26 cellular contexts compared by ENCODE assay signal in genomic region chr9:115739096-115739875, GRCh38.
DNase-seq lines count a peak whose midpoint lies in the region; ATAC-seq and TF ChIP-seq lines count a peak whose summit lies in the region.
"Had no signal": no experiment of that assay in that cellular context is flagged by ENCODE, and none has a peak within 500 bp of the region (broad histone marks: within the 10 kb centered on the region; RNA-seq: fewer than 3 reads in every experiment).

No MANE protein-coding gene starts in this region.

- 61 to 62% methylated on average over 7 of the region's 7 CpGs for WGBS in tibial nerve, 2 donors

- intact Hi-C loops in MCF 10A (cut with micrococcal nuclease), result no loop called here

- H3K9me2 ChIP-seq in GM23338 (ENCODE audit: insufficient read depth), result no peaks in the 10 kb centered on the region

- no peaks in the 10 kb centered on the region for H3K4me1 Mint-ChIP-seq in GM23338
- H3K4me1 Mint-ChIP-seq in MCF 10A (ENCODE audit: insufficient read depth, unreplicated experiment), result no peaks in the 10 kb centered on the region
- H3K4me1 Mint-ChIP-seq: H9; neural progenitor cell; stimulated activated naive B cell treated with anti-CD40 and anti-IgM and Interleukin-4, amounts not matched to agents 10 μg/mL and 1 μg/mL and 100 μg/mL, for 72 hours had no signal

- H3K79me2 ChIP-seq in GM23338 (replicated peaks; ENCODE audit: insufficient read depth), result no peaks in the 10 kb centered on the region
- H3K79me2 ChIP-seq: hepatocyte had no signal

- H3K27ac ChIP-seq in GM23338 (ENCODE audit: low read depth) (no peak overlapping the region), tibial nerve (peak overlapping the region in 1 of 4 donors; percentile 8)
- H3K27ac ChIP-seq: hepatocyte, neural progenitor cell had no signal

- H3K27me3 ChIP-seq in GM23338 (ENCODE audit: insufficient read depth) (no peaks in the 10 kb centered on the region), tibial nerve (no peaks in the 10 kb centered on the region)
- H3K27me3 ChIP-seq: hepatocyte, neural progenitor cell had no signal

- TF ChIP-seq CTCF in GM23338 (conservative IDR thresholded peaks at IDR 0.05; ENCODE audit: low read depth in 2 of 2) (no peak), MCF 10A (IDR thresholded peaks at IDR 0.05; ENCODE audit: unreplicated experiment) (no peak), tibial nerve (IDR thresholded peaks at IDR 0.05) (no peak)

- H3K36me3 ChIP-seq in GM23338 (ENCODE audit: insufficient read depth), result no peaks in the 10 kb centered on the region
- no peaks in the 10 kb centered on the region for H3K36me3 ChIP-seq in tibial nerve
- H3K36me3 ChIP-seq: neural progenitor cell had no signal

- peak overlapping the region; percentile 53; the same call in 1 of the 2 replicates for H2AFZ ChIP-seq in GM23338
- H2AFZ ChIP-seq: hepatocyte, neural progenitor cell had no signal

- no peak for ATAC-seq in GM23338
- no peak for ATAC-seq in GM21447 (IDR thresholded peaks at IDR 0.05; ENCODE audit: unreplicated experiment)
- ATAC-seq: left colon; sciatic nerve; stimulated activated naive B cell treated with anti-CD40 and anti-IgM and Interleukin-4, amounts not matched to agents 10 μg/mL and 1 μg/mL and 100 μg/mL, for 72 hours had no signal

- H3K27ac Mint-ChIP-seq in GM23338, result no peak overlapping the region
- H3K27ac Mint-ChIP-seq in MCF 10A (ENCODE audit: low read depth, unreplicated experiment), result peak overlapping the region; percentile 28
- H3K27ac Mint-ChIP-seq: activated CD4-positive, alpha-beta memory T cell treated with anti-CD3 and anti-CD28 coated beads for 36 hours; activated naive CD8-positive, alpha-beta T cell; neural progenitor cell; stimulated activated naive B cell treated with anti-CD40 and anti-IgM and Interleukin-4, amounts not matched to agents 10 μg/mL and 1 μg/mL and 100 μg/mL, for 72 hours had no signal

- H3K27me3 Mint-ChIP-seq in GM23338 (ENCODE audit: insufficient read depth, low read depth, poor library complexity), result peaks cover 2% of the 10 kb centered on the region
- H3K27me3 Mint-ChIP-seq in MCF 10A (ENCODE audit: insufficient read depth, unreplicated experiment), result no peaks in the 10 kb centered on the region
- H3K27me3 Mint-ChIP-seq: activated CD4-positive, alpha-beta memory T cell treated with anti-CD3 and anti-CD28 coated beads for 36 hours; activated naive CD8-positive, alpha-beta T cell; stimulated activated naive B cell treated with anti-CD40 and anti-IgM and Interleukin-4, amounts not matched to agents 10 μg/mL and 1 μg/mL and 100 μg/mL, for 72 hours had no signal

- H3F3A ChIP-seq in GM23338 (replicated peaks; ENCODE audit: low read depth), result no peaks in the 10 kb centered on the region

- H3K9me3 Mint-ChIP-seq in GM23338 (no peaks in the 10 kb centered on the region), MCF 10A (ENCODE audit: unreplicated experiment) (no peaks in the 10 kb centered on the region)
- H3K9me3 Mint-ChIP-seq: activated CD4-positive, alpha-beta memory T cell treated with anti-CD3 and anti-CD28 coated beads for 36 hours; H9; neural progenitor cell; stimulated activated naive B cell treated with anti-CD40 and anti-IgM and Interleukin-4, amounts not matched to agents 10 μg/mL and 1 μg/mL and 100 μg/mL, for 72 hours had no signal

- H4K20me1 ChIP-seq in GM23338 (replicated peaks; ENCODE audit: insufficient read depth), result no peaks in the 10 kb centered on the region

- no peak overlapping the region for H3K4me3 ChIP-seq in GM23338
- H3K4me3 ChIP-seq in tibial nerve, result no peak overlapping the region
- H3K4me3 ChIP-seq: hepatocyte, neural progenitor cell had no signal

- TF ChIP-seq EP300 in tibial nerve (IDR thresholded peaks at IDR 0.05), result no peak

- POLR2A ChIA-PET in MCF 10A (lab: Yijun Ruan, JAX), result no interaction called here

- TF ChIP-seq POLR2A in tibial nerve (IDR thresholded peaks at IDR 0.05), result no peak

- no peaks in the 10 kb centered on the region for H3K9me3 ChIP-seq in tibial nerve

- BruUV-seq in MCF 10A (replicated peaks; lab: Mats Ljungman, UMichigan), result no TSS peak

- H3K36me3 Mint-ChIP-seq in GM23338 (ENCODE audit: low read depth), result no peaks in the 10 kb centered on the region
- no peaks in the 10 kb centered on the region for H3K36me3 Mint-ChIP-seq in MCF 10A (ENCODE audit: insufficient read depth, unreplicated experiment)
- H3K36me3 Mint-ChIP-seq: activated CD4-positive, alpha-beta memory T cell treated with anti-CD3 and anti-CD28 coated beads for 36 hours; activated naive CD8-positive, alpha-beta T cell; neural progenitor cell; stimulated activated naive B cell treated with anti-CD40 and anti-IgM and Interleukin-4, amounts not matched to agents 10 μg/mL and 1 μg/mL and 100 μg/mL, for 72 hours had no signal

- H3K4me2 ChIP-seq in GM23338, result no peak overlapping the region
- H3K4me2 ChIP-seq: hepatocyte, neural progenitor cell had no signal

- H3K4me1 ChIP-seq in GM23338 (ENCODE audit: insufficient read depth), result no peaks in the 10 kb centered on the region
- H3K4me1 ChIP-seq in tibial nerve, result peaks cover 0 to 4% (median 0%) of the 10 kb centered on the region in 4 donors
- H3K4me1 ChIP-seq: neural progenitor cell had no signal

- H3K4me3 Mint-ChIP-seq in GM23338 (no peak overlapping the region), MCF 10A (ENCODE audit: unreplicated experiment) (no peak overlapping the region)
- H3K4me3 Mint-ChIP-seq: activated CD4-positive, alpha-beta memory T cell treated with anti-CD3 and anti-CD28 coated beads for 36 hours; activated naive CD8-positive, alpha-beta T cell; H9; neural progenitor cell; stimulated activated naive B cell treated with anti-CD40 and anti-IgM and Interleukin-4, amounts not matched to agents 10 μg/mL and 1 μg/mL and 100 μg/mL, for 72 hours had no signal

- CTCF ChIA-PET in MCF 10A (lab: Yijun Ruan, JAX), result no interaction called here

- DNase-seq in GM23338 (ENCODE audit: low spot score), result no peak
- peak; percentile 30 for DNase-seq in MCF 10A (ENCODE audit: unreplicated experiment)
- DNase-seq in fibroblast of gingiva (ENCODE audit: low read depth), result peak; percentile 65
- peak; percentile 52 for DNase-seq in renal cortical epithelial cell (ENCODE audit: low read depth)
- no peak for DNase-seq in activated effector memory CD4-positive, alpha-beta T cell treated with anti-CD3 and anti-CD28 coated beads, Interleukin-2, amount 50 U/mL, for 16 hours
- no peak for DNase-seq in tibial nerve (ENCODE audit: low spot score in 2 of 2)
- DNase-seq: activated CD4-positive, alpha-beta memory T cell treated with anti-CD3 and anti-CD28 coated beads for 36 hours; activated CD4-positive, CD25-positive, alpha-beta regulatory T cell treated with anti-CD3 and anti-CD28 coated beads, Interleukin-2, amount 50 U/mL, for 72 hours; activated T-cell treated with anti-CD3 and anti-CD28 coated beads for 4 hours; anterior cingulate cortex; central memory CD4-positive, alpha-beta T cell; dermis blood vessel endothelial cell; H9; KG1; left colon; mesenchymal stem cell; NCI-H1417 treated with DMSO at 0.1 percent for 48 hours; NCI-H2081; NCI-H82; stimulated activated CD4-positive, alpha-beta T cell treated with anti-CD3 and anti-CD28 coated beads, Interleukin-15, amount 100 ng/mL, for 24 hours; stimulated activated naive B cell treated with anti-CD40 and anti-IgM and Interleukin-4, amounts not matched to agents 10 μg/mL and 1 μg/mL and 100 μg/mL, for 72 hours had no signal

TF ChIP-seq in GM23338, 12 proteins besides CTCF, POLR2A, EP300 and RAD21 (continues in another document):
- TF ChIP-seq STAT1 (IDR thresholded peaks at IDR 0.05; ENCODE audit: unreplicated experiment), result no peak

Comparison
In these comparisons a context has a peak if more than half of its experiments do, and no peak if none do; other contexts are left out.
1. DNase-seq: peak in MCF 10A (single experiment), fibroblast of gingiva (single experiment) and renal cortical epithelial cell (single experiment); none in GM23338 (single experiment), activated effector memory CD4-positive, alpha-beta T cell treated with anti-CD3 and anti-CD28 coated beads, Interleukin-2, amount 50 U/mL, for 16 hours (single experiment) and tibial nerve (0 of 2).